In genomic region chr7:28830831-28831230, GRCh38 we compare ENCODE assay signal across 14 cellular contexts.
"Had no signal": no experiment of that assay in that cellular context is flagged by ENCODE, and none has a peak within 500 bp of the region (broad histone marks: within the 10 kb centered on the region; RNA-seq: fewer than 3 reads in every experiment).

No MANE protein-coding gene starts in this region.

- ATAC-seq: activated CD8-positive, alpha-beta T cell treated with anti-CD3 and anti-CD28 coated beads for 36 hours; effector memory CD8-positive, alpha-beta T cell; left colon had no signal

- DNase-seq: activated CD4-positive, alpha-beta T cell treated with anti-CD3 and anti-CD28 coated beads, Interleukin-2, amount 10 ng/mL, durations not matched to agents 24 days and 14 days; activated CD8-positive, alpha-beta T cell treated with anti-CD3 and anti-CD28 coated beads for 36 hours; activated naive CD4-positive, alpha-beta T cell treated with anti-CD3 and anti-CD28 coated beads for 36 hours; activated T-cell treated with anti-CD3 and anti-CD28 coated beads, Interleukin-2, amount 50 U/mL, for 24 hours; aorta; dermis blood vessel endothelial cell; effector memory CD8-positive, alpha-beta T cell; left colon; stimulated activated CD4-positive, alpha-beta T cell treated with anti-CD3 and anti-CD28 coated beads, Interleukin-2, amount 100 ng/mL, for 24 hours; stimulated activated naive CD4-positive, alpha-beta T cell treated with Interleukin-2 at 50 U/mL for 16 hours; T1000; thyroid gland had no signal

- H3K4me3 ChIP-seq: hepatocyte, lung, thyroid gland had no signal
